Comparison of ENCODE assay signal across 1 cellular context in genomic region chr4:185429660-185430059, GRCh38.
TF ChIP-seq lines count a peak whose summit lies in the region.

No MANE protein-coding gene starts in this region.

TF ChIP-seq in IMR-90, 13 proteins besides CTCF, POLR2A, EP300 and RAD21 (continued from another document):
- TF ChIP-seq USF2 (IDR thresholded peaks at IDR 0.05; ENCODE audit: low read depth, low read length) (no peak), ELK1 (IDR thresholded peaks at IDR 0.05; ENCODE audit: borderline replicate concordance, low read depth, low read length) (no peak), RCOR1 (IDR thresholded peaks at IDR 0.05; ENCODE audit: insufficient replicate concordance, low read length) (no peak), MAZ (IDR thresholded peaks at IDR 0.05; ENCODE audit: borderline replicate concordance, low read depth, low read length) (no peak), SMC3 (IDR thresholded peaks at IDR 0.05; ENCODE audit: low read depth, low read length) (no peak), RFX5 (IDR thresholded peaks at IDR 0.05; ENCODE audit: low read depth, low read length) (no peak), CHD1 (IDR thresholded peaks at IDR 0.05; ENCODE audit: low read depth, low read length) (no peak), MAFK (IDR thresholded peaks at IDR 0.05; ENCODE audit: low read depth, low read length) (no peak), CEBPB (IDR thresholded peaks at IDR 0.05; ENCODE audit: low read depth, low read length) (no peak)
